2 cellular contexts compared by ENCODE assay signal in the genomic region with DNA sequence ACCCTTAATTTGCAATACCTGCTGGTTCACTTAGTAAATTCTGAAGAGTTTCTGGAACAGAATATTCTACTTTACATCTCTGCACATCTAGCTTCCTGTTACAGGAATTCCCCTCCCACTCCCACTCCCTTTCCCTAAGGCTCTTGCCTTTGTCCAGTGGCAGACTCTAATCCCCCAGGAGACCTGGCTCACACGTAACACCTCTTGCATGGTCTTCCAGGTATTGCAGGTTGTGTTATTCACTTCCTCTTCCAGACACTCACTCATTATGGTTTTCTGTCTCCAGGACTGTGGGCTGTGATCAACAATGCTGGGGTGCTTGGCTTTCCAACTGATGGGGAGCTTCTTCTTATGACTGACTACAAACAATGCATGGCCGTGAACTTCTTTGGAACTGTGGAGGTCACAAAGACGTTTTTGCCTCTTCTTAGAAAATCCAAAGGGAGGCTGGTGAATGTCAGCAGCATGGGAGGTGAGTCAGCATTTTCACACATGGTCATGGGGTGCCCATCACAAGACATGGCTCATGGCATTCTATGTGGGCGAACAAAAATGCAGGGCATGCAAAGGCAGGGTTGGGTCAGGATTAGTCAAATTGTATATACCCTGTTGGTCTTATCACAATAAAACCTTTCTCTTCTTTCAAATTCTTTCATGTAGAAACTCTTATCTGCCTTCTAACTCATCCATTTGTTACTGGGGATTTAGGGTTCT.
TF ChIP-seq lines count a peak whose summit lies in the region.

No MANE protein-coding gene starts in this region.

TF ChIP-seq in WTC11, 78 proteins besides CTCF, POLR2A, EP300 and RAD21 (continued from another document):
- TF ChIP-seq, protein P1, sequence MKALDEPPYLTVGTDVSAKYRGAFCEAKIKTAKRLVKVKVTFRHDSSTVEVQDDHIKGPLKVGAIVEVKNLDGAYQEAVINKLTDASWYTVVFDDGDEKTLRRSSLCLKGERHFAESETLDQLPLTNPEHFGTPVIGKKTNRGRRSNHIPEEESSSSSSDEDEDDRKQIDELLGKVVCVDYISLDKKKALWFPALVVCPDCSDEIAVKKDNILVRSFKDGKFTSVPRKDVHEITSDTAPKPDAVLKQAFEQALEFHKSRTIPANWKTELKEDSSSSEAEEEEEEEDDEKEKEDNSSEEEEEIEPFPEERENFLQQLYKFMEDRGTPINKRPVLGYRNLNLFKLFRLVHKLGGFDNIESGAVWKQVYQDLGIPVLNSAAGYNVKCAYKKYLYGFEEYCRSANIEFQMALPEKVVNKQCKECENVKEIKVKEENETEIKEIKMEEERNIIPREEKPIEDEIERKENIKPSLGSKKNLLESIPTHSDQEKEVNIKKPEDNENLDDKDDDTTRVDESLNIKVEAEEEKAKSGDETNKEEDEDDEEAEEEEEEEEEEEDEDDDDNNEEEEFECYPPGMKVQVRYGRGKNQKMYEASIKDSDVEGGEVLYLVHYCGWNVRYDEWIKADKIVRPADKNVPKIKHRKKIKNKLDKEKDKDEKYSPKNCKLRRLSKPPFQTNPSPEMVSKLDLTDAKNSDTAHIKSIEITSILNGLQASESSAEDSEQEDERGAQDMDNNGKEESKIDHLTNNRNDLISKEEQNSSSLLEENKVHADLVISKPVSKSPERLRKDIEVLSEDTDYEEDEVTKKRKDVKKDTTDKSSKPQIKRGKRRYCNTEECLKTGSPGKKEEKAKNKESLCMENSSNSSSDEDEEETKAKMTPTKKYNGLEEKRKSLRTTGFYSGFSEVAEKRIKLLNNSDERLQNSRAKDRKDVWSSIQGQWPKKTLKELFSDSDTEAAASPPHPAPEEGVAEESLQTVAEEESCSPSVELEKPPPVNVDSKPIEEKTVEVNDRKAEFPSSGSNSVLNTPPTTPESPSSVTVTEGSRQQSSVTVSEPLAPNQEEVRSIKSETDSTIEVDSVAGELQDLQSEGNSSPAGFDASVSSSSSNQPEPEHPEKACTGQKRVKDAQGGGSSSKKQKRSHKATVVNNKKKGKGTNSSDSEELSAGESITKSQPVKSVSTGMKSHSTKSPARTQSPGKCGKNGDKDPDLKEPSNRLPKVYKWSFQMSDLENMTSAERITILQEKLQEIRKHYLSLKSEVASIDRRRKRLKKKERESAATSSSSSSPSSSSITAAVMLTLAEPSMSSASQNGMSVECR (CRISPR knock-in tag; IDR thresholded peaks at IDR 0.05; ENCODE audit: borderline replicate concordance), result no peak
- TF ChIP-seq, protein P2, sequence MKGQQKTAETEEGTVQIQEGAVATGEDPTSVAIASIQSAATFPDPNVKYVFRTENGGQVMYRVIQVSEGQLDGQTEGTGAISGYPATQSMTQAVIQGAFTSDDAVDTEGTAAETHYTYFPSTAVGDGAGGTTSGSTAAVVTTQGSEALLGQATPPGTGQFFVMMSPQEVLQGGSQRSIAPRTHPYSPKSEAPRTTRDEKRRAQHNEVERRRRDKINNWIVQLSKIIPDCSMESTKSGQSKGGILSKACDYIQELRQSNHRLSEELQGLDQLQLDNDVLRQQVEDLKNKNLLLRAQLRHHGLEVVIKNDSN (CRISPR knock-in tag; IDR thresholded peaks at IDR 0.05), result no peak
- TF ChIP-seq ZNF263 (CRISPR knock-in tag; IDR thresholded peaks at IDR 0.05; ENCODE audit: low read depth) (no peak), ZNF232 (CRISPR knock-in tag; IDR thresholded peaks at IDR 0.05) (no peak), GRHL2 (CRISPR knock-in tag; IDR thresholded peaks at IDR 0.05; ENCODE audit: insufficient replicate concordance, severe bottlenecking) (no peak), SOX15 (CRISPR knock-in tag; IDR thresholded peaks at IDR 0.05) (no peak), NR3C1 (CRISPR knock-in tag; conservative IDR thresholded peaks at IDR 0.05; ENCODE audit: low read depth) (no peak)
- TF ChIP-seq, protein P3, sequence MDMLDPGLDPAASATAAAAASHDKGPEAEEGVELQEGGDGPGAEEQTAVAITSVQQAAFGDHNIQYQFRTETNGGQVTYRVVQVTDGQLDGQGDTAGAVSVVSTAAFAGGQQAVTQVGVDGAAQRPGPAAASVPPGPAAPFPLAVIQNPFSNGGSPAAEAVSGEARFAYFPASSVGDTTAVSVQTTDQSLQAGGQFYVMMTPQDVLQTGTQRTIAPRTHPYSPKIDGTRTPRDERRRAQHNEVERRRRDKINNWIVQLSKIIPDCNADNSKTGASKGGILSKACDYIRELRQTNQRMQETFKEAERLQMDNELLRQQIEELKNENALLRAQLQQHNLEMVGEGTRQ (CRISPR knock-in tag; IDR thresholded peaks at IDR 0.05), result no peak

TF ChIP-seq in SK-N-SH, 30 proteins besides CTCF, POLR2A, EP300 and RAD21 (continued from another document):
- TF ChIP-seq, protein P4, sequence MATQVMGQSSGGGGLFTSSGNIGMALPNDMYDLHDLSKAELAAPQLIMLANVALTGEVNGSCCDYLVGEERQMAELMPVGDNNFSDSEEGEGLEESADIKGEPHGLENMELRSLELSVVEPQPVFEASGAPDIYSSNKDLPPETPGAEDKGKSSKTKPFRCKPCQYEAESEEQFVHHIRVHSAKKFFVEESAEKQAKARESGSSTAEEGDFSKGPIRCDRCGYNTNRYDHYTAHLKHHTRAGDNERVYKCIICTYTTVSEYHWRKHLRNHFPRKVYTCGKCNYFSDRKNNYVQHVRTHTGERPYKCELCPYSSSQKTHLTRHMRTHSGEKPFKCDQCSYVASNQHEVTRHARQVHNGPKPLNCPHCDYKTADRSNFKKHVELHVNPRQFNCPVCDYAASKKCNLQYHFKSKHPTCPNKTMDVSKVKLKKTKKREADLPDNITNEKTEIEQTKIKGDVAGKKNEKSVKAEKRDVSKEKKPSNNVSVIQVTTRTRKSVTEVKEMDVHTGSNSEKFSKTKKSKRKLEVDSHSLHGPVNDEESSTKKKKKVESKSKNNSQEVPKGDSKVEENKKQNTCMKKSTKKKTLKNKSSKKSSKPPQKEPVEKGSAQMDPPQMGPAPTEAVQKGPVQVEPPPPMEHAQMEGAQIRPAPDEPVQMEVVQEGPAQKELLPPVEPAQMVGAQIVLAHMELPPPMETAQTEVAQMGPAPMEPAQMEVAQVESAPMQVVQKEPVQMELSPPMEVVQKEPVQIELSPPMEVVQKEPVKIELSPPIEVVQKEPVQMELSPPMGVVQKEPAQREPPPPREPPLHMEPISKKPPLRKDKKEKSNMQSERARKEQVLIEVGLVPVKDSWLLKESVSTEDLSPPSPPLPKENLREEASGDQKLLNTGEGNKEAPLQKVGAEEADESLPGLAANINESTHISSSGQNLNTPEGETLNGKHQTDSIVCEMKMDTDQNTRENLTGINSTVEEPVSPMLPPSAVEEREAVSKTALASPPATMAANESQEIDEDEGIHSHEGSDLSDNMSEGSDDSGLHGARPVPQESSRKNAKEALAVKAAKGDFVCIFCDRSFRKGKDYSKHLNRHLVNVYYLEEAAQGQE (IDR thresholded peaks at IDR 0.05; ENCODE audit: low read depth, low read length), result no peak
- TF ChIP-seq FOXJ3 (CRISPR knock-in tag; IDR thresholded peaks at IDR 0.05) (no peak), SIN3A (IDR thresholded peaks at IDR 0.05; ENCODE audit: borderline replicate concordance, low read depth, low read length) (no peak)
